16 cellular contexts compared by ENCODE assay signal in the genomic region with DNA sequence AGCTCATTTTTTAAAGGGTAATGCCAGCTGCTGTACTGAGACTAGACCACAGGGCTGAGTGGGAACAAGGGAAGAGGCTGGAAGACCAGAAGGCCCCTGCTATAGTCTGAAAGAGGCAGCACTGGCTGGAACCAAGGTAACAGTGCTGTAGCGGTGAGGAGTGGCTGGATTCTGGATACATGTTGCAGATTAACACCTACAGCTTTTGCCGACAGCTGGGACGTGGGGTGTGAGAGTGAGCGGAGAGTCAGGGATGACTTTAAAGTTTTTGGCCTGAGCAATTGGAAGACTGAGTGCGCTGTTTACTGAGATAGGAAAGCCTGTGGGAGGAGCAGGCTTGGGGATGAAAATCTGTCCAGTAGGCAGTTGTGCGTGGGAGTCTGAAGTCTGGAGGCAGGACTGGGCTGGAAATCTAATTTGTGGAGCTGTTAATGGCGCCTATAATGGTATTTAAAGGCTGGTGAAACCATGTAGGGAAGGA. TPM values are rescaled to one million over a fixed set of nuclear protein-coding genes. Genes with fewer than 3 reads are reported as not detected.
DNase-seq lines count a peak whose midpoint lies in the region; ATAC-seq and TF ChIP-seq lines count a peak whose summit lies in the region.
"Had no signal": no experiment of that assay in that cellular context is flagged by ENCODE, and none has a peak within 500 bp of the region (broad histone marks: within the 10 kb centered on the region; RNA-seq: fewer than 3 reads in every experiment).

No MANE protein-coding gene starts in this region.

- CTCF ChIA-PET in naive thymus-derived CD4-positive, alpha-beta T cell (lab: Charles Lee), result interaction anchor here (0.6 to 6.4 kb wide), 13 partner anchors 15 to 346 kb away, joined by 3 to 51 read pairs (median 5); no protein-coding TSS in a partner anchor

- 94 to 95% methylated on average over 7 of the region's 7 CpGs for WGBS in ectodermal cell, 2 experiments
- WGBS in right lobe of liver (ENCODE audit: insufficient coverage, low coverage, low lambda C conversion rate, missing lambda C conversion rate), result 72% methylated on average over 7 of the region's 7 CpGs

- peak overlapping the region; percentile 52 for H3K27ac Mint-ChIP-seq in T-helper 2 cell treated with Interferon-gamma antibody and Interleukin-4, amounts not matched to agents 5 μg/mL and 100 μg/mL, for 36 hours
- peak overlapping the region in 5 of 9 donors; percentile 26 to 81 (median 73) for H3K27ac Mint-ChIP-seq in naive thymus-derived CD4-positive, alpha-beta T cell
- H3K27ac Mint-ChIP-seq: activated CD4-positive, alpha-beta T cell treated with anti-CD3 and anti-CD28 coated beads, Interleukin-2, amount 10 ng/mL, durations not matched to agents 24 days and 14 days; activated T-helper 1 cell treated with anti-CD3 and anti-CD28 coated beads, Interleukin-12 subunit alpha, Interleukin-12 subunit beta, Interleukin-2, Interleukin-4 antibody, amounts not matched to agents 30 ng/mL and 10 ng/mL and 1 ng/mL, durations not matched to agents 14 hours and 24 hours and 36 hours had no signal

- H3K27me3 ChIP-seq in ectodermal cell (ENCODE audit: control insufficient read depth, insufficient read depth, low read length, poor library complexity, severe bottlenecking) (no peaks in the 10 kb centered on the region), right lobe of liver (no peaks in the 10 kb centered on the region)
- no peaks in the 10 kb centered on the region for H3K27me3 ChIP-seq in naive thymus-derived CD4-positive, alpha-beta T cell (ENCODE audit: control insufficient read depth in 2 of 2, insufficient read depth in 2 of 2, low read length in 2 of 2)
- H3K27me3 ChIP-seq: tibial nerve had no signal

- H3K27ac ChIP-seq in ectodermal cell (ENCODE audit: insufficient read depth, low read depth, low read length, poor library complexity, severe bottlenecking) (peak overlapping the region; percentile 82), right lobe of liver (no peak overlapping the region)
- no peak overlapping the region for H3K27ac ChIP-seq in naive thymus-derived CD4-positive, alpha-beta T cell (ENCODE audit: low read depth, low read length)
- H3K27ac ChIP-seq: epithelial cell of prostate had no signal

- H3K36me3 ChIP-seq in ectodermal cell (ENCODE audit: control insufficient read depth, insufficient read depth, low read length) (no peaks in the 10 kb centered on the region), right lobe of liver (peaks cover 0 to 9% (median 1%) of the 10 kb centered on the region in 4 donors)
- H3K36me3 ChIP-seq in naive thymus-derived CD4-positive, alpha-beta T cell (ENCODE audit: control insufficient read depth in 2 of 3, insufficient read depth in 3 of 3, low read length in 3 of 3), result peaks cover 0 to 26% (median 4%) of the 10 kb centered on the region in 3 experiments

- no peak for TF ChIP-seq POLR2A in right lobe of liver (IDR thresholded peaks at IDR 0.05)

- peaks cover 10% of the 10 kb centered on the region for H3K36me3 Mint-ChIP-seq in T-helper 2 cell treated with Interferon-gamma antibody and Interleukin-4, amounts not matched to agents 5 μg/mL and 100 μg/mL, for 36 hours (ENCODE audit: low read depth)
- H3K36me3 Mint-ChIP-seq in naive thymus-derived CD4-positive, alpha-beta T cell, result peaks cover 0 to 5% (median 0%) of the 10 kb centered on the region in 5 donors

- peaks cover 8% of the 10 kb centered on the region for H3K4me1 ChIP-seq in ectodermal cell (ENCODE audit: control insufficient read depth, insufficient read depth, low read length)
- peaks cover 0 to 5% of the 10 kb centered on the region in 2 donors for H3K4me1 ChIP-seq in naive thymus-derived CD4-positive, alpha-beta T cell (ENCODE audit: control insufficient read depth in 2 of 2, insufficient read depth in 2 of 2, low read length in 2 of 2)
- H3K4me1 ChIP-seq in right lobe of liver, result peaks cover 0 to 8% (median 0%) of the 10 kb centered on the region in 4 donors

- POLR2A ChIA-PET in naive thymus-derived CD4-positive, alpha-beta T cell (lab: Charles Lee), result interaction anchor here (0.9 to 1.7 kb wide), 4 partner anchors 23 to 90 kb away, joined by 3 to 12 read pairs (median 4); a partner anchor contains a TSS

- H3K4me3 ChIP-seq in ectodermal cell (ENCODE audit: insufficient read depth, low read depth, low read length) (no peak overlapping the region), right lobe of liver (no peak overlapping the region)
- H3K4me3 ChIP-seq in naive thymus-derived CD4-positive, alpha-beta T cell (ENCODE audit: low read length), result no peak overlapping the region
- H3K4me3 ChIP-seq: mucosa of descending colon had no signal

- TF ChIP-seq CTCF in right lobe of liver (IDR thresholded peaks at IDR 0.05), result no peak

- no peak overlapping the region for H3K4me3 Mint-ChIP-seq in T-helper 2 cell treated with Interferon-gamma antibody and Interleukin-4, amounts not matched to agents 5 μg/mL and 100 μg/mL, for 36 hours
- peak overlapping the region in 3 of 10 donors; percentile 13 to 68 (median 37) for H3K4me3 Mint-ChIP-seq in naive thymus-derived CD4-positive, alpha-beta T cell
- H3K4me3 Mint-ChIP-seq: activated T-helper 1 cell treated with anti-CD3 and anti-CD28 coated beads, Interleukin-12 subunit alpha, Interleukin-12 subunit beta, Interleukin-2, Interleukin-4 antibody, amounts not matched to agents 30 ng/mL and 10 ng/mL and 1 ng/mL, durations not matched to agents 14 hours and 24 hours and 36 hours had no signal

- no peak for DNase-seq in T-helper 2 cell treated with Interferon-gamma antibody and Interleukin-4, amounts not matched to agents 5 μg/mL and 100 μg/mL, for 36 hours (ENCODE audit: low spot score)
- DNase-seq in T-helper 2 cell (no peak), superior temporal gyrus (ENCODE audit: extremely low spot score) (peak; percentile 59), GDM1 (lab: John Stamatoyannopoulos, UW) (no peak), T-helper 1 cell (no peak), right lobe of liver (no peak)
- DNase-seq in naive thymus-derived CD4-positive, alpha-beta T cell, result no peak
- DNase-seq: 8988T; activated CD4-positive, alpha-beta T cell treated with anti-CD3 and anti-CD28 coated beads, Interleukin-2, amount 10 ng/mL, durations not matched to agents 24 days and 14 days; COR-L47; MM.1S; mucosa of descending colon had no signal

- no peaks in the 10 kb centered on the region for H3K9me3 Mint-ChIP-seq in T-helper 2 cell treated with Interferon-gamma antibody and Interleukin-4, amounts not matched to agents 5 μg/mL and 100 μg/mL, for 36 hours
- H3K9me3 Mint-ChIP-seq in naive thymus-derived CD4-positive, alpha-beta T cell, result peaks cover 0 to 2% (median 0%) of the 10 kb centered on the region in 11 donors
- H3K9me3 Mint-ChIP-seq: activated CD4-positive, alpha-beta T cell treated with anti-CD3 and anti-CD28 coated beads, Interleukin-2, amount 10 ng/mL, durations not matched to agents 24 days and 14 days; activated T-helper 1 cell treated with anti-CD3 and anti-CD28 coated beads, Interleukin-12 subunit alpha, Interleukin-12 subunit beta, Interleukin-2, Interleukin-4 antibody, amounts not matched to agents 30 ng/mL and 10 ng/mL and 1 ng/mL, durations not matched to agents 14 hours and 24 hours and 36 hours had no signal

- ATAC-seq in naive thymus-derived CD4-positive, alpha-beta T cell, result no peak
- ATAC-seq in right lobe of liver, result no peak
- ATAC-seq: mucosa of descending colon had no signal

- no peaks in the 10 kb centered on the region for H3K27me3 Mint-ChIP-seq in T-helper 2 cell treated with Interferon-gamma antibody and Interleukin-4, amounts not matched to agents 5 μg/mL and 100 μg/mL, for 36 hours (ENCODE audit: low read depth)
- no peaks in the 10 kb centered on the region for H3K27me3 Mint-ChIP-seq in naive thymus-derived CD4-positive, alpha-beta T cell
- H3K27me3 Mint-ChIP-seq: activated CD4-positive, alpha-beta T cell treated with anti-CD3 and anti-CD28 coated beads, Interleukin-2, amount 10 ng/mL, durations not matched to agents 24 days and 14 days had no signal

- intact Hi-C loops in naive thymus-derived CD4-positive, alpha-beta T cell (cut with micrococcal nuclease), result loop anchor here (1.0 to 2.0 kb wide), 12 partner anchors 21 to 346 kb away; no protein-coding TSS in a partner anchor
- intact Hi-C loops in right lobe of liver (cut with DNase I), result no loop called here

- no peaks in the 10 kb centered on the region for H3K9me3 ChIP-seq in ectodermal cell (ENCODE audit: control insufficient read depth, low read length)
- no peaks in the 10 kb centered on the region for H3K9me3 ChIP-seq in naive thymus-derived CD4-positive, alpha-beta T cell (ENCODE audit: control insufficient read depth in 2 of 3, low read length in 3 of 3)
- H3K9me3 ChIP-seq in right lobe of liver, result no peaks in the 10 kb centered on the region
- H3K9me3 ChIP-seq: mucosa of descending colon, tibial nerve had no signal

- peaks cover 6% of the 10 kb centered on the region for H3K4me1 Mint-ChIP-seq in T-helper 2 cell treated with Interferon-gamma antibody and Interleukin-4, amounts not matched to agents 5 μg/mL and 100 μg/mL, for 36 hours (ENCODE audit: low read depth)
- peaks cover 10 to 17% (median 12%) of the 10 kb centered on the region in 7 donors for H3K4me1 Mint-ChIP-seq in naive thymus-derived CD4-positive, alpha-beta T cell

RNA-seq across cellular contexts. Expression of a gene that starts 26.5 kb away (rescaled TPM):
- polyA plus RNA-seq in ectodermal cell (2013, experiment 1 of 4), result 0.61 TPM
- 0.09 TPM for polyA plus RNA-seq in ectodermal cell (2013, experiment 2 of 4)
- polyA plus RNA-seq in ectodermal cell (2013, experiment 3 of 4), result not detected
- 0.73 TPM for polyA plus RNA-seq in ectodermal cell (2013, experiment 4 of 4)
- 1 to 10 TPM in 3 of 5 experiments, under 1 TPM in 2; 0.32 to 1.9 (median 1.1) TPM for total RNA-seq in naive thymus-derived CD4-positive, alpha-beta T cell
- under 1 TPM in 1 of 2 donors, not detected in 1; 0.53 TPM for polyA plus RNA-seq in naive thymus-derived CD4-positive, alpha-beta T cell
- 10 to 100 TPM; 10.4 to 25.1 (median 16.6) TPM for total RNA-seq in right lobe of liver
- total RNA-seq: activated CD4-positive, alpha-beta T cell treated with anti-CD3 and anti-CD28 coated beads, Interleukin-2, amount 10 ng/mL, durations not matched to agents 24 days and 14 days; activated T-helper 1 cell treated with anti-CD3 and anti-CD28 coated beads, Interleukin-12 subunit alpha, Interleukin-12 subunit beta, Interleukin-2, Interleukin-4 antibody, amounts not matched to agents 30 ng/mL and 10 ng/mL and 1 ng/mL, durations not matched to agents 14 hours and 24 hours and 36 hours had no signal

Comparison
In these comparisons a context has a peak if more than half of its experiments do, and no peak if none do; other contexts are left out.
1. intact Hi-C loops: an anchor here in naive thymus-derived CD4-positive, alpha-beta T cell (1.0 to 2.0 kb wide); none called in right lobe of liver.